Comparison of ENCODE assay signal across 8 cellular contexts in the genomic region with DNA sequence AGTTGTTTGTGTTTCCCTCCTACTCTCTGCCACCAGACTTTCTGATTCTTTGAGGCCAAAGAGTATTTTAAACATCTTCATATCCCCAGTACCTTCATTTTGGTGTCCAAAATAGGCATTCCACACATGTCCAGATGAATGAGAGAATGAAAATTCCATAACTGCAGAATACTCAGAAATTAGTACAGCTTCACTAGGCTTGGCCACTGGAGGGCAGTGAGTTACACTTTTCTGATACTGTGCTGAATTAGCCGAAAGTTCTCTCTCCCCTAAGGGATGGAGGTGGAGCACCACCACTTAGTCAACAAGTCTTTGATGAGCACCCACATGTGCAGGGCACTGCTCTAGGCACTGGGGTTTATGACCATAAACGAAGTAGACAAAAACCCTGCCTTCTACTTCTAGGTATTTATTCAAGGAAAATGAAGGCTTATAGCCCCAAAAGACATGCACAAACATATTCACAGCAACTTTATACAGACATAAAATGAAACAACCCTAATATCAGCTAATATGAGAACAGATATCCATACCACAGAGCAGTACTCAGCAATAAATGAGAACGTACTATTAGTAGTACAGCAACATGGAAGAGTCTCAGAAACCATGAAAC. TPM values are rescaled to one million over a fixed set of nuclear protein-coding genes. Genes with fewer than 3 reads are reported as not detected.
DNase-seq lines count a peak whose midpoint lies in the region; ATAC-seq, FAIRE-seq and TF ChIP-seq lines count a peak whose summit lies in the region.

No MANE protein-coding gene starts in this region.

- H3K27me3 ChIP-seq in Panc1 (ENCODE audit: control insufficient read depth, insufficient read depth, low read length) (no peaks in the 10 kb centered on the region), endothelial cell of umbilical vein (ENCODE audit: control insufficient read depth in 2 of 2, insufficient read depth in 2 of 2, low read length in 2 of 2) (no peaks in the 10 kb centered on the region), sigmoid colon (no peaks in the 10 kb centered on the region)

- peak; percentile 54 for DNase-seq in AG10803 (ENCODE audit: low read depth)
- no peak for DNase-seq in Panc1 (ENCODE audit: low read depth, low spot score)
- peak; percentile 45 for DNase-seq in endothelial cell of umbilical vein (ENCODE audit: low read depth, low spot score)
- peak; percentile 19 for DNase-seq in occipital lobe (lab: John Stamatoyannopoulos, UW)
- DNase-seq in SKM-1 treated with dmso at 0.1 percent for 144 hours (lab: John Stamatoyannopoulos, UW; ENCODE audit: unreplicated experiment) = no peak
- DNase-seq in sigmoid colon = no peak

- CTCF ChIA-PET in Panc1 (lab: Charles Lee) (interaction anchor here (0.6 kb wide), 1 partner anchor 10 kb away, joined by 3 read pairs; no protein-coding TSS in a partner anchor), endothelial cell of umbilical vein (lab: Charles Lee) (interaction anchor here (0.6 to 1.5 kb wide), 12 partner anchors 9 to 46 kb away, joined by 3 to 8 read pairs (median 4); a partner anchor contains a TSS)

- 64 to 68% methylated on average over 3 of the region's 3 CpGs for WGBS in sigmoid colon, 2 donors

- H3K4me2 ChIP-seq in endothelial cell of umbilical vein (ENCODE audit: insufficient read depth, low read length) = no peak overlapping the region

- H3K27ac ChIP-seq in Panc1 (ENCODE audit: low read length) (no peak overlapping the region), endothelial cell of umbilical vein (ENCODE audit: insufficient read depth, low read depth, low read length) (no peak overlapping the region), sigmoid colon (no peak overlapping the region)

- in situ Hi-C loops in Panc1 (cut with HindIII; ENCODE audit: low pct_unique_long_range_greater_than_20kb, low sequenced_read_pairs) = no loop called here

- H3K4me1 ChIP-seq in Panc1 (ENCODE audit: control insufficient read depth, insufficient read depth, low read length) (no peaks in the 10 kb centered on the region), endothelial cell of umbilical vein (ENCODE audit: control insufficient read depth, extremely low read depth, insufficient read depth, low read length) (peaks cover 8% of the 10 kb centered on the region), sigmoid colon (peaks cover 0 to 15% (median 15%) of the 10 kb centered on the region in 4 donors)

- no peaks in the 10 kb centered on the region; the same call in 1 of the 2 replicates for H3K36me3 ChIP-seq in Panc1 (ENCODE audit: control insufficient read depth, insufficient read depth, low read length)
- peaks cover 5 to 17% of the 10 kb centered on the region in 2 experiments for H3K36me3 ChIP-seq in endothelial cell of umbilical vein (ENCODE audit: control insufficient read depth in 2 of 2, extremely low read depth in 1 of 2, insufficient read depth in 2 of 2, low read length in 2 of 2)
- peaks cover 0 to 32% (median 10%) of the 10 kb centered on the region in 4 donors for H3K36me3 ChIP-seq in sigmoid colon

- peak; percentile 33 for FAIRE-seq in endothelial cell of umbilical vein (lab: Jason Lieb, UNC)

- no peak overlapping the region for H2AFZ ChIP-seq in endothelial cell of umbilical vein (ENCODE audit: low read depth, low read length)

- dilution Hi-C loops in endothelial cell of umbilical vein (cut with MboI; ENCODE audit: extremely low pct_ligation_motif_present, low sequenced_read_pairs) = no loop called here

- POLR2A ChIA-PET in Panc1 (lab: Charles Lee) (no interaction called here), endothelial cell of umbilical vein (lab: Charles Lee) (no interaction called here)

- H3K9me3 ChIP-seq in Panc1 (ENCODE audit: control insufficient read depth, insufficient read depth, low read depth, low read length) = no peaks in the 10 kb centered on the region
- H3K9me3 ChIP-seq in endothelial cell of umbilical vein (replicated peaks; ENCODE audit: control insufficient read depth, insufficient read depth, low read length) = no peaks in the 10 kb centered on the region
- H3K9me3 ChIP-seq in sigmoid colon = no peaks in the 10 kb centered on the region

- no TSS peak for BruUV-seq in Panc1 (replicated peaks; lab: Mats Ljungman, UMichigan)
- BruUV-seq in endothelial cell of umbilical vein (replicated peaks; lab: Mats Ljungman, UMichigan) = no TSS peak

- TF ChIP-seq POLR2A in endothelial cell of umbilical vein (IDR thresholded peaks at IDR 0.05; ENCODE audit: low read depth, low read length) = no peak
- TF ChIP-seq POLR2A in sigmoid colon (IDR thresholded peaks at IDR 0.05) = no peak

- H3K9ac ChIP-seq in endothelial cell of umbilical vein (replicated peaks; ENCODE audit: extremely low read depth, insufficient read depth, low read length) = no peak overlapping the region

- no peaks in the 10 kb centered on the region for H4K20me1 ChIP-seq in endothelial cell of umbilical vein (replicated peaks; ENCODE audit: control insufficient read depth, extremely low read depth, insufficient read depth, low read length)

- no peak overlapping the region for H3K4me3 ChIP-seq in AG10803 (ENCODE audit: low read length)
- H3K4me3 ChIP-seq in GM12875 (ENCODE audit: low read depth, low read length) = no peak overlapping the region
- no peak overlapping the region for H3K4me3 ChIP-seq in Panc1 (ENCODE audit: low read depth in 2 of 2, low read length in 2 of 2)
- no peak overlapping the region for H3K4me3 ChIP-seq in endothelial cell of umbilical vein (replicated peaks in 1 of 3; ENCODE audit: insufficient read depth in 1 of 3, low read depth in 1 of 3, low read length in 3 of 3)
- H3K4me3 ChIP-seq in sigmoid colon = no peak overlapping the region

- H3K79me2 ChIP-seq in endothelial cell of umbilical vein (ENCODE audit: control insufficient read depth, insufficient read depth, low read length) = no peaks in the 10 kb centered on the region

- intact Hi-C loops in Panc1 (cut with micrococcal nuclease; ENCODE audit: unreplicated experiment) = no loop called here
- intact Hi-C loops in endothelial cell of umbilical vein (cut with micrococcal nuclease) = no loop called here
- intact Hi-C loops in sigmoid colon (cut with DNase I) = no loop called here

- TF ChIP-seq EP300 in sigmoid colon (IDR thresholded peaks at IDR 0.05) = no peak

- H3K9me1 ChIP-seq in endothelial cell of umbilical vein (replicated peaks; ENCODE audit: control insufficient read depth, extremely low read depth, insufficient read depth, low read length) = no peaks in the 10 kb centered on the region

- ATAC-seq in Panc1 = peak; percentile 79
- ATAC-seq in GM18867 (IDR thresholded peaks at IDR 0.05; ENCODE audit: unreplicated experiment) = no peak

- TF ChIP-seq CTCF in AG10803 (conservative IDR thresholded peaks at IDR 0.05; ENCODE audit: low read length) (peak; percentile 75), GM12875 (IDR thresholded peaks at IDR 0.05; ENCODE audit: borderline replicate concordance, insufficient read depth, low read depth, low read length) (peak; percentile 52; the same call in 1 of the 2 replicates), Panc1 (IDR thresholded peaks at IDR 0.05) (peak; percentile 76), endothelial cell of umbilical vein (IDR thresholded peaks at IDR 0.05; ENCODE audit: extremely low read depth in 1 of 2, insufficient read depth in 1 of 2, low read depth in 1 of 2, low read length in 2 of 2) (peak; percentile 51), sigmoid colon (IDR thresholded peaks at IDR 0.05) (peak in 2 of 4 experiments; percentile 22 to 33)

RNA-seq across cellular contexts. Expression of a gene that starts 46.1 kb away (rescaled TPM):
- 4.0 TPM for total RNA-seq in Panc1 (2021; ENCODE audit: unreplicated experiment)
- 1.4 TPM for polyA plus RNA-seq in Panc1 (2012; ENCODE audit: insufficient read length)
- 6.5 and 6.8 TPM in 2 replicates for total RNA-seq in endothelial cell of umbilical vein
- polyA plus RNA-seq in endothelial cell of umbilical vein = 15.8 and 27.5 TPM in 2 replicates
- polyA plus RNA-seq in endothelial cell of umbilical vein (2011; cell fraction: cytosol; rRNA removed) = 9.8 and 12.2 TPM in 2 replicates
- 20.8 and 21.2 TPM in 2 replicates for polyA plus RNA-seq in endothelial cell of umbilical vein (2011; cell fraction: nucleus; rRNA removed)
- polyA plus RNA-seq in endothelial cell of umbilical vein (2012) = 15.0 and 16.8 TPM in 2 replicates
- 23.3 and 25.7 TPM in 2 replicates for polyA minus RNA-seq in endothelial cell of umbilical vein
- polyA minus RNA-seq in endothelial cell of umbilical vein (2011; cell fraction: cytosol; rRNA and poly(A)+ RNA removed) = not detected
- polyA minus RNA-seq in endothelial cell of umbilical vein (2011; cell fraction: nucleus; rRNA and poly(A)+ RNA removed) = 25.1 and 32.5 TPM in 2 replicates
- total RNA-seq in occipital lobe = 1.2 TPM
- total RNA-seq in sigmoid colon = 1 to 10 TPM in 2 of 4 donors, under 1 TPM in 1, not detected in 1; 0.55 to 5.3 (median 1.1) TPM
- polyA plus RNA-seq in sigmoid colon = under 1 TPM; 0.60 to 0.90 (median 0.69) TPM

RNA-seq across cellular contexts. Expression of a gene that starts 46.4 kb away (rescaled TPM):
- total RNA-seq in Panc1 (2021; ENCODE audit: unreplicated experiment) (13.0 TPM), endothelial cell of umbilical vein (12.7 and 13.6 TPM in 2 replicates), occipital lobe (8.0 TPM), sigmoid colon (1 to 10 TPM; 6.1 to 7.2 (median 6.3) TPM)
- 8.0 TPM for polyA plus RNA-seq in Panc1 (2012; ENCODE audit: insufficient read length)
- polyA plus RNA-seq in endothelial cell of umbilical vein (11.1 and 13.1 TPM in 2 replicates), sigmoid colon (10 to 100 TPM in 1 of 3 donors, 1 to 10 TPM in 2; 8.6 to 10.8 (median 9.5) TPM)
- 10.5 and 10.7 TPM in 2 replicates for polyA plus RNA-seq in endothelial cell of umbilical vein (2011; cell fraction: cytosol; rRNA removed)
- 18.3 and 20.1 TPM in 2 replicates for polyA plus RNA-seq in endothelial cell of umbilical vein (2011; cell fraction: nucleus; rRNA removed)
- polyA plus RNA-seq in endothelial cell of umbilical vein (2012) = 12.7 and 13.0 TPM in 2 replicates
- polyA minus RNA-seq in endothelial cell of umbilical vein = 11.9 and 13.1 TPM in 2 replicates
- 3.8 TPM for polyA minus RNA-seq in endothelial cell of umbilical vein (2011; cell fraction: cytosol; rRNA and poly(A)+ RNA removed)
- polyA minus RNA-seq in endothelial cell of umbilical vein (2011; cell fraction: nucleus; rRNA and poly(A)+ RNA removed) = 12.9 and 14.9 TPM in 2 replicates

RNA-seq across cellular contexts. Expression of a gene that starts 49.8 kb away (rescaled TPM):
- 21.1 TPM for total RNA-seq in Panc1 (2021; ENCODE audit: unreplicated experiment)
- 14.9 TPM for polyA plus RNA-seq in Panc1 (2012; ENCODE audit: insufficient read length)
- total RNA-seq in endothelial cell of umbilical vein = 26.2 and 27.3 TPM in 2 replicates
- polyA plus RNA-seq in endothelial cell of umbilical vein = 11.3 and 16.6 TPM in 2 replicates
- polyA plus RNA-seq in endothelial cell of umbilical vein (2011; cell fraction: cytosol; rRNA removed) = 21.8 and 24.0 TPM in 2 replicates
- 25.4 and 33.0 TPM in 2 replicates for polyA plus RNA-seq in endothelial cell of umbilical vein (2011; cell fraction: nucleus; rRNA removed)
- 18.8 and 24.9 TPM in 2 replicates for polyA plus RNA-seq in endothelial cell of umbilical vein (2012)
- 8.8 and 11.0 TPM in 2 replicates for polyA minus RNA-seq in endothelial cell of umbilical vein
- 14.6 TPM for polyA minus RNA-seq in endothelial cell of umbilical vein (2011; cell fraction: cytosol; rRNA and poly(A)+ RNA removed)
- polyA minus RNA-seq in endothelial cell of umbilical vein (2011; cell fraction: nucleus; rRNA and poly(A)+ RNA removed) = 13.6 and 16.3 TPM in 2 replicates
- total RNA-seq in occipital lobe = 27.1 TPM
- 10 to 100 TPM in 2 of 4 donors, 1 to 10 TPM in 2; 8.8 to 18.5 (median 12.7) TPM for total RNA-seq in sigmoid colon
- 10 to 100 TPM; 10.2 to 12.3 (median 11.6) TPM for polyA plus RNA-seq in sigmoid colon

Comparison
In these comparisons a context has a peak if more than half of its experiments do, and no peak if none do; other contexts are left out.
1. DNase-seq: peak in AG10803 (single experiment), endothelial cell of umbilical vein (single experiment) and occipital lobe (single experiment); none in Panc1 (single experiment), SKM-1 treated with dmso at 0.1 percent for 144 hours (single experiment) and sigmoid colon (single experiment).